ENCODE assay signal across 9 cellular contexts in genomic region chr2:136765256-136765735, GRCh38. TPM values are rescaled to one million over a fixed set of nuclear protein-coding genes. Genes with fewer than 3 reads are reported as not detected.
A peak's percentile ranks its signal among the peaks of the same experiment; 100 is the strongest.
DNase-seq lines count a peak whose midpoint lies in the region; ATAC-seq and TF ChIP-seq lines count a peak whose summit lies in the region.
"Had no signal": no experiment of that assay in that cellular context is flagged by ENCODE, and none has a peak within 500 bp of the region (broad histone marks: within the 10 kb centered on the region; RNA-seq: fewer than 3 reads in every experiment).

A gene with protein sequence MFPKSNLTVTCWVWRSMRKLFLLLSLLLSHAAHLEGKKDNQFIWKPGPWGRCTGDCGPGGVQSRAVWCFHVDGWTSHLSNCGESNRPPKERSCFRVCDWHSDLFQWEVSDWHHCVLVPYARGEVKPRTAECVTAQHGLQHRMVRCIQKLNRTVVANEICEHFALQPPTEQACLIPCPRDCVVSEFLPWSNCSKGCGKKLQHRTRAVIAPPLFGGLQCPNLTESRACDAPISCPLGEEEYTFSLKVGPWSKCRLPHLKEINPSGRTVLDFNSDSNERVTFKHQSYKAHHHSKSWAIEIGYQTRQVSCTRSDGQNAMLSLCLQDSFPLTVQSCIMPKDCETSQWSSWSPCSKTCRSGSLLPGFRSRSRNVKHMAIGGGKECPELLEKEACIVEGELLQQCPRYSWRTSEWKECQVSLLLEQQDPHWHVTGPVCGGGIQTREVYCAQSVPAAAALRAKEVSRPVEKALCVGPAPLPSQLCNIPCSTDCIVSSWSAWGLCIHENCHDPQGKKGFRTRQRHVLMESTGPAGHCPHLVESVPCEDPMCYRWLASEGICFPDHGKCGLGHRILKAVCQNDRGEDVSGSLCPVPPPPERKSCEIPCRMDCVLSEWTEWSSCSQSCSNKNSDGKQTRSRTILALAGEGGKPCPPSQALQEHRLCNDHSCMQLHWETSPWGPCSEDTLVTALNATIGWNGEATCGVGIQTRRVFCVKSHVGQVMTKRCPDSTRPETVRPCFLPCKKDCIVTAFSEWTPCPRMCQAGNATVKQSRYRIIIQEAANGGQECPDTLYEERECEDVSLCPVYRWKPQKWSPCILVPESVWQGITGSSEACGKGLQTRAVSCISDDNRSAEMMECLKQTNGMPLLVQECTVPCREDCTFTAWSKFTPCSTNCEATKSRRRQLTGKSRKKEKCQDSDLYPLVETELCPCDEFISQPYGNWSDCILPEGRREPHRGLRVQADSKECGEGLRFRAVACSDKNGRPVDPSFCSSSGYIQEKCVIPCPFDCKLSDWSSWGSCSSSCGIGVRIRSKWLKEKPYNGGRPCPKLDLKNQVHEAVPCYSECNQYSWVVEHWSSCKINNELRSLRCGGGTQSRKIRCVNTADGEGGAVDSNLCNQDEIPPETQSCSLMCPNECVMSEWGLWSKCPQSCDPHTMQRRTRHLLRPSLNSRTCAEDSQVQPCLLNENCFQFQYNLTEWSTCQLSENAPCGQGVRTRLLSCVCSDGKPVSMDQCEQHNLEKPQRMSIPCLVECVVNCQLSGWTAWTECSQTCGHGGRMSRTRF (N-terminal part only) (plus strand): TSS chr2:136765545. CDS start chr2:136882179, 116,634 bp downstream.

- CTCF ChIA-PET in activated naive CD4-positive, alpha-beta T cell treated with anti-CD3 and anti-CD28 coated beads for 36 hours (lab: Charles Lee) = interaction anchor here (0.6 kb wide), 1 partner anchor 1856 kb away, joined by 5 read pairs; no protein-coding TSS in a partner anchor
- CTCF ChIA-PET in activated naive CD4-positive, alpha-beta T cell treated with anti-CD3 and anti-CD28 coated beads, Interleukin-2, amount 10 ng/mL, durations not matched to agents 7 days and 5 days (lab: Charles Lee) = no interaction called here

- peaks cover 5% of the 10 kb centered on the region for H3K4me1 ChIP-seq in mesodermal cell (ENCODE audit: control insufficient read depth, insufficient read depth, low read length, poor library complexity, severe bottlenecking)
- H3K4me1 ChIP-seq in urinary bladder (ENCODE audit: insufficient read depth) = no peaks in the 10 kb centered on the region

- ATAC-seq in HG02840 (IDR thresholded peaks at IDR 0.05; ENCODE audit: low FRiP score, unreplicated experiment) = no peak
- no peak for ATAC-seq in GM19035 (IDR thresholded peaks at IDR 0.05; ENCODE audit: unreplicated experiment)

- DNase-seq in activated naive CD4-positive, alpha-beta T cell treated with anti-CD3 and anti-CD28 coated beads for 36 hours = no peak
- DNase-seq in activated naive CD4-positive, alpha-beta T cell treated with anti-CD3 and anti-CD28 coated beads, Interleukin-2, amount 10 ng/mL, durations not matched to agents 7 days and 5 days = no peak
- DNase-seq in coronary artery (ENCODE audit: low spot score) (no peak), NCI-H1930 (lab: John Stamatoyannopoulos, UW) (no peak)

- H3K4me3 Mint-ChIP-seq in activated naive CD4-positive, alpha-beta T cell treated with anti-CD3 and anti-CD28 coated beads for 36 hours = peak within 1 kb of the TSS; percentile 45
- H3K4me3 Mint-ChIP-seq in activated naive CD4-positive, alpha-beta T cell treated with anti-CD3 and anti-CD28 coated beads, Interleukin-2, amount 10 ng/mL, durations not matched to agents 7 days and 5 days = no peak within 1 kb of the TSS
- H3K4me3 Mint-ChIP-seq: dendritic cell treated with granulocyte-macrophage colony-stimulating factor and Interleukin-4, amounts not matched to agents 40 ng/mL and 50 ng/mL, for 4 days had no signal

- H3K36me3 ChIP-seq in mesodermal cell (ENCODE audit: control insufficient read depth, insufficient read depth, low read length) (no peaks in the 10 kb centered on the region), urinary bladder (ENCODE audit: insufficient read depth) (no peaks in the 10 kb centered on the region)

- H3K9me3 Mint-ChIP-seq in activated naive CD4-positive, alpha-beta T cell treated with anti-CD3 and anti-CD28 coated beads for 36 hours = no peaks in the 10 kb centered on the region
- H3K9me3 Mint-ChIP-seq in activated naive CD4-positive, alpha-beta T cell treated with anti-CD3 and anti-CD28 coated beads, Interleukin-2, amount 10 ng/mL, durations not matched to agents 7 days and 5 days = no peaks in the 10 kb centered on the region
- H3K9me3 Mint-ChIP-seq: dendritic cell treated with granulocyte-macrophage colony-stimulating factor and Interleukin-4, amounts not matched to agents 40 ng/mL and 50 ng/mL, for 4 days had no signal

- H3K4me3 ChIP-seq in coronary artery (peak within 1 kb of the TSS; percentile 74), mesodermal cell (ENCODE audit: extremely low read depth, insufficient read depth, low read length, poor library complexity, severe bottlenecking) (peak within 1 kb of the TSS; percentile 35), urinary bladder (ENCODE audit: low read depth, low read length) (peak within 1 kb of the TSS; percentile 26)

- intact Hi-C loops in activated naive CD4-positive, alpha-beta T cell treated with anti-CD3 and anti-CD28 coated beads for 36 hours (cut with micrococcal nuclease) = no loop called here

- H3K4me1 Mint-ChIP-seq in activated naive CD4-positive, alpha-beta T cell treated with anti-CD3 and anti-CD28 coated beads for 36 hours (ENCODE audit: low read depth) = peaks cover 12% of the 10 kb centered on the region
- peaks cover 3% of the 10 kb centered on the region for H3K4me1 Mint-ChIP-seq in activated naive CD4-positive, alpha-beta T cell treated with anti-CD3 and anti-CD28 coated beads, Interleukin-2, amount 10 ng/mL, durations not matched to agents 7 days and 5 days

- no peak within 1 kb of the TSS for H3K27ac Mint-ChIP-seq in activated naive CD4-positive, alpha-beta T cell treated with anti-CD3 and anti-CD28 coated beads for 36 hours
- no peak within 1 kb of the TSS for H3K27ac Mint-ChIP-seq in activated naive CD4-positive, alpha-beta T cell treated with anti-CD3 and anti-CD28 coated beads, Interleukin-2, amount 10 ng/mL, durations not matched to agents 7 days and 5 days
- H3K27ac Mint-ChIP-seq: dendritic cell treated with granulocyte-macrophage colony-stimulating factor and Interleukin-4, amounts not matched to agents 40 ng/mL and 50 ng/mL, for 4 days had no signal

- H3K9me3 ChIP-seq in mesodermal cell (ENCODE audit: control insufficient read depth, low read length) = no peaks in the 10 kb centered on the region

- peaks cover 58% of the 10 kb centered on the region for H3K27me3 Mint-ChIP-seq in activated naive CD4-positive, alpha-beta T cell treated with anti-CD3 and anti-CD28 coated beads for 36 hours (ENCODE audit: low read depth)
- H3K27me3 Mint-ChIP-seq in activated naive CD4-positive, alpha-beta T cell treated with anti-CD3 and anti-CD28 coated beads, Interleukin-2, amount 10 ng/mL, durations not matched to agents 7 days and 5 days = peaks cover 42% of the 10 kb centered on the region

- H3K36me3 Mint-ChIP-seq in activated naive CD4-positive, alpha-beta T cell treated with anti-CD3 and anti-CD28 coated beads for 36 hours (ENCODE audit: low read depth) = no peaks in the 10 kb centered on the region
- H3K36me3 Mint-ChIP-seq in activated naive CD4-positive, alpha-beta T cell treated with anti-CD3 and anti-CD28 coated beads, Interleukin-2, amount 10 ng/mL, durations not matched to agents 7 days and 5 days = no peaks in the 10 kb centered on the region

- TF ChIP-seq CTCF in coronary artery (IDR thresholded peaks at IDR 0.05) = no peak

- no peak within 1 kb of the TSS for H3K27ac ChIP-seq in coronary artery
- H3K27ac ChIP-seq in mesodermal cell (ENCODE audit: low read depth, low read length, severe bottlenecking) = no peak within 1 kb of the TSS
- no peak within 1 kb of the TSS for H3K27ac ChIP-seq in urinary bladder (ENCODE audit: low read depth)

- 1% methylated on average over 15 to 19 of the region's 43 CpGs for WGBS in mesodermal cell (ENCODE audit: insufficient coverage in 2 of 2), 2 experiments
- under 1% methylated on average over 43 of the region's 43 CpGs for WGBS in urinary bladder

RNA-seq across cellular contexts. Expression of the gene that starts here (rescaled TPM):
- total RNA-seq in activated naive CD4-positive, alpha-beta T cell treated with anti-CD3 and anti-CD28 coated beads for 36 hours = not detected
- 0.07 TPM for polyA plus RNA-seq in mesodermal cell (2013, experiment 1 of 2)
- 0.05 TPM for polyA plus RNA-seq in mesodermal cell (2013, experiment 2 of 2)
- 4.0 TPM for total RNA-seq in urinary bladder
- polyA plus RNA-seq in urinary bladder = 0.11 TPM
